32 cellular contexts compared by ENCODE assay signal in the genomic region with DNA sequence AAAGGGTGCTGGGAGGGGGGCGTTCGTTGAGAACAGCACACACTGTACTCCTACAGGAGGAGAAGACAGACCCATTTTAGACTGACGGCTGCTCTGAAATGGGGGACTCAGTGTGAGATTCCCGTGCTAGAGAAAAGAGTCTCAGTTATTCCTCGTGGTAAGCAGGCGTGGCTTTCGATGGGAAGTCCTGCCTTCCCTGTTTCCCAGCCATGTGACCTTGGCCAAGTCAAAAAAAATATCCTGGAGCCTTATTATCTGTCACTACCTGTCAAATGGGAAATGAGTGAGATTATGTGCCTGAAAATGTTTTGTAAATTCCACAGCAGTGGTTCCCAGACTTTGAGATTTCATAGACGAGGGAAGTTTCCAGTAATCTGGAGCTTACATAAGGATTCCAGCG.
"Had no signal": no experiment of that assay in that cellular context is flagged by ENCODE, and none has a peak within 500 bp of the region (broad histone marks: within the 10 kb centered on the region; RNA-seq: fewer than 3 reads in every experiment).

No MANE protein-coding gene starts in this region.

- FAIRE-seq: bronchial epithelial cell, TTC549 had no signal

- DNase-seq: activated B cell treated with CpG ODN at 0.5 μM for 24 hours; activated CD4-positive, alpha-beta memory T cell treated with anti-CD3 and anti-CD28 coated beads for 36 hours; activated CD4-positive, alpha-beta T cell treated with anti-CD3 and anti-CD28 coated beads for 4 hours; activated CD4-positive, alpha-beta T cell treated with anti-CD3 and anti-CD28 coated beads, Interleukin-2, amount 10 ng/mL, durations not matched to agents 24 days and 14 days; activated CD4-positive, alpha-beta T cell treated with anti-CD3 and anti-CD28 coated beads, Interleukin-2, amount 50 U/mL, for 1 hour; activated CD4-positive, alpha-beta T cell treated with anti-CD3 and anti-CD28 coated beads, Interleukin-2, amount 50 U/mL, for 4 hours; activated CD4-positive, CD25-positive, alpha-beta regulatory T cell treated with anti-CD3 and anti-CD28 coated beads, Interleukin-2, amount 50 U/mL, for 72 hours; activated CD8-positive, alpha-beta memory T cell treated with anti-CD3 and anti-CD28 coated beads, Interleukin-2, amount 50 U/mL, for 4 hours; activated CD8-positive, alpha-beta T cell treated with anti-CD3 and anti-CD28 coated beads for 36 hours; activated effector memory CD4-positive, alpha-beta T cell treated with anti-CD3 and anti-CD28 coated beads, Interleukin-2, amount 50 U/mL, for 16 hours; activated gamma-delta T cell treated with Interleukin-2 at 50 U/mL for 16 hours; activated naive CD4-positive, alpha-beta T cell; activated naive CD4-positive, alpha-beta T cell treated with anti-CD3 and anti-CD28 coated beads for 36 hours; activated naive CD4-positive, alpha-beta T cell treated with anti-CD3 and anti-CD28 coated beads, Interleukin-2, amount 50 U/mL, for 16 hours; activated naive CD8-positive, alpha-beta T cell treated with anti-CD3 and anti-CD28 coated beads for 36 hours; activated T-cell treated with anti-CD3 and anti-CD28 coated beads for 4 hours; activated T-cell treated with anti-CD3 and anti-CD28 coated beads, Interleukin-2, amount 50 U/mL, for 1 hour; activated T-cell treated with anti-CD3 and anti-CD28 coated beads, Interleukin-2, amount 50 U/mL, for 4 hours; activated T-cell treated with anti-CD3 and anti-CD28 coated beads, Interleukin-2, amount 50 U/mL, for 72 hours; amniotic stem cell; cerebellar nuclear complex; T-helper 1 cell; T-helper 2 cell; T-helper 9 cell had no signal

- H3K36me3 ChIP-seq: adrenal gland, ascending aorta, cardiac muscle cell had no signal

- H3K4me3 ChIP-seq: adrenal gland, ascending aorta, cardiac muscle cell had no signal

- H3K4me1 ChIP-seq: ascending aorta had no signal

- H3K9me3 ChIP-seq: adrenal gland, ascending aorta had no signal

- H3K27ac ChIP-seq: adrenal gland, ascending aorta, cardiac muscle cell, VCaP had no signal

- ATAC-seq: activated CD8-positive, alpha-beta T cell treated with anti-CD3 and anti-CD28 coated beads for 36 hours; activated naive CD4-positive, alpha-beta T cell treated with anti-CD3 and anti-CD28 coated beads, Interleukin-2, amount 50 U/mL, for 72 hours; activated T-cell treated with anti-CD3 and anti-CD28 coated beads, Interleukin-2, amount 50 U/mL, for 4 hours; activated T-cell treated with anti-CD3 and anti-CD28 coated beads, Interleukin-2, amount 50 U/mL, for 72 hours; activated T-helper 17 cell treated with anti-CD3 and anti-CD28 coated beads, Interleukin-2, amount 50 U/mL, for 72 hours had no signal
